ENCODE assay signal across 1 cellular context in the genomic region with DNA sequence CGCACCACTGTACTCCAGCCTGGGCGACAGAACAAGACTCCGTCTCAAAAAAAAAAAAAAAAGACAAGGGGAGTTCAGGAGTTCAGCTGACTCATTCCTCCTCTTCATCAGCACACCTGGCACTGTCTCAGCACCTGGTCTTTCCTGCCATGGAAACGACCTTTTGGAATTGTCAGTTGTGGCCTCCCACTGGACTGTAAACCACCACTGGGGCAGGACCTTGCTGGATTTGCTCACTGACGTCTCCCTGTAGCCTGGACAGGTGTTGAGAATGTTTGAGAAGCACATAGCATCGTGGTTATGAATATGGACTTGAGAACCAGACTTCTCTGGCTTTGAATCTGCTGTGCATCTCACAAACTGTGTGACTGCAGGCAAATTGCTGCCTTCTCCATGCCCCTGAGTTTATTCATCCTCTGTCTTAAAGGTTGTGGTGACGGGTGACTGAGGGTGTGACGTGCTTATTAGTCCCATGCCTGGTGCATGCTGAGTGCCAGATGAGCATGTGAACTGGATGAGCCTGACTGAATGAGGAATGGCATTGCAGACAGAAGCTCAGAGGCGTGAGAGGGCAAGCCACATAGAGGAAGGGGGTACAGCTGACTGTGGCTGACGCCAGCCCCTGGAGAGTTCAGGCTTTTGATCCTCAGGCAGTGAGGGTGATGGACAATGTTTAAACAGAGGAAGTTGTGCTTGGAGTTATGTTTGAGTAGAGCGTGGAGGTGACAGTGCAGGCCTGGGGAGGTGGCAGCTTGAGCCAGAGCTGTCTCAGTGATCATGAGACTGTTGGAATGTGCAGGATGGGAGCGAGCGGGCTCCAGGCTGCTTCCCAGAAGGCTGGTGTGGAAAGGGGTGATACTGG.
TF ChIP-seq lines count a peak whose summit lies in the region.

No MANE protein-coding gene starts in this region.

TF ChIP-seq in GM12878, 131 proteins besides CTCF, POLR2A, EP300 and RAD21:
- peak; percentile 35; the same call in 1 of the 2 replicates for TF ChIP-seq NFIC (IDR thresholded peaks at IDR 0.05; ENCODE audit: low read depth, low read length)
- TF ChIP-seq CREB1 (IDR thresholded peaks at IDR 0.05; ENCODE audit: low read depth): 0 out of 2 replicates have a peak, but pooled peaks have one; percentile 39
- TF ChIP-seq MEF2A (IDR thresholded peaks at IDR 0.05; ENCODE audit: insufficient read depth, low read depth, low read length): no peak
- TF ChIP-seq RUNX3 (IDR thresholded peaks at IDR 0.05; ENCODE audit: low read length): peak; percentile 60
- TF ChIP-seq ETV6 (conservative IDR thresholded peaks at IDR 0.05 in 1 of 2, IDR thresholded peaks at IDR 0.05 in 1 of 2; ENCODE audit: borderline replicate concordance in 1 of 2, low read depth in 1 of 2): 0 out of 4 replicates have a peak, but pooled peaks of 1 of the 2 experiments have one; percentile 4
- TF ChIP-seq CREM (IDR thresholded peaks at IDR 0.05; ENCODE audit: low read depth): peak; percentile 67
- no peak for TF ChIP-seq SRF (IDR thresholded peaks at IDR 0.05; ENCODE audit: low read depth in 2 of 2, low read length in 2 of 2)
- TF ChIP-seq, protein P1, sequence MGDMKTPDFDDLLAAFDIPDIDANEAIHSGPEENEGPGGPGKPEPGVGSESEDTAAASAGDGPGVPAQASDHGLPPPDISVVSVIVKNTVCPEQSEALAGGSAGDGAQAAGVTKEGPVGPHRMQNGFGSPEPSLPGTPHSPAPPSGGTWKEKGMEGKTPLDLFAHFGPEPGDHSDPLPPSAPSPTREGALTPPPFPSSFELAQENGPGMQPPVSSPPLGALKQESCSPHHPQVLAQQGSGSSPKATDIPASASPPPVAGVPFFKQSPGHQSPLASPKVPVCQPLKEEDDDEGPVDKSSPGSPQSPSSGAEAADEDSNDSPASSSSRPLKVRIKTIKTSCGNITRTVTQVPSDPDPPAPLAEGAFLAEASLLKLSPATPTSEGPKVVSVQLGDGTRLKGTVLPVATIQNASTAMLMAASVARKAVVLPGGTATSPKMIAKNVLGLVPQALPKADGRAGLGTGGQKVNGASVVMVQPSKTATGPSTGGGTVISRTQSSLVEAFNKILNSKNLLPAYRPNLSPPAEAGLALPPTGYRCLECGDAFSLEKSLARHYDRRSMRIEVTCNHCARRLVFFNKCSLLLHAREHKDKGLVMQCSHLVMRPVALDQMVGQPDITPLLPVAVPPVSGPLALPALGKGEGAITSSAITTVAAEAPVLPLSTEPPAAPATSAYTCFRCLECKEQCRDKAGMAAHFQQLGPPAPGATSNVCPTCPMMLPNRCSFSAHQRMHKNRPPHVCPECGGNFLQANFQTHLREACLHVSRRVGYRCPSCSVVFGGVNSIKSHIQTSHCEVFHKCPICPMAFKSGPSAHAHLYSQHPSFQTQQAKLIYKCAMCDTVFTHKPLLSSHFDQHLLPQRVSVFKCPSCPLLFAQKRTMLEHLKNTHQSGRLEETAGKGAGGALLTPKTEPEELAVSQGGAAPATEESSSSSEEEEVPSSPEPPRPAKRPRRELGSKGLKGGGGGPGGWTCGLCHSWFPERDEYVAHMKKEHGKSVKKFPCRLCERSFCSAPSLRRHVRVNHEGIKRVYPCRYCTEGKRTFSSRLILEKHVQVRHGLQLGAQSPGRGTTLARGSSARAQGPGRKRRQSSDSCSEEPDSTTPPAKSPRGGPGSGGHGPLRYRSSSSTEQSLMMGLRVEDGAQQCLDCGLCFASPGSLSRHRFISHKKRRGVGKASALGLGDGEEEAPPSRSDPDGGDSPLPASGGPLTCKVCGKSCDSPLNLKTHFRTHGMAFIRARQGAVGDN (IDR thresholded peaks at IDR 0.05): peak; percentile 86; the same call in 1 of the 2 replicates
- no peak for TF ChIP-seq MYB (IDR thresholded peaks at IDR 0.05; ENCODE audit: borderline replicate concordance, low read depth, low read length)
- TF ChIP-seq BHLHE40 (IDR thresholded peaks at IDR 0.05; ENCODE audit: borderline replicate concordance in 1 of 2, low read depth in 2 of 2, low read length in 1 of 2): 0 out of 4 replicates have a peak, but pooled peaks of 1 of the 2 experiments have one; percentile 28
- peak; percentile 34 for TF ChIP-seq CBFB (IDR thresholded peaks at IDR 0.05; ENCODE audit: low read depth)
- no peak for TF ChIP-seq RCOR1 (conservative IDR thresholded peaks at IDR 0.05; ENCODE audit: low read depth, low read length)
- TF ChIP-seq TCF12 (IDR thresholded peaks at IDR 0.05; ENCODE audit: low read depth, low read length): peak; percentile 91
- TF ChIP-seq EED (IDR thresholded peaks at IDR 0.05; ENCODE audit: low read depth): peak; percentile 95
- TF ChIP-seq SPI1 (IDR thresholded peaks at IDR 0.05; ENCODE audit: borderline replicate concordance, insufficient read depth, low read depth, low read length): peak; percentile 44; the same call in 1 of the 2 replicates
- peak; percentile 87 for TF ChIP-seq TCF3 (IDR thresholded peaks at IDR 0.05; ENCODE audit: borderline replicate concordance, insufficient read depth, low read depth, low read length)
- 0 out of 2 replicates have a peak, but pooled peaks have one; percentile 51 for TF ChIP-seq SMARCA5 (IDR thresholded peaks at IDR 0.05)
- TF ChIP-seq JUNB (IDR thresholded peaks at IDR 0.05): peak; percentile 56
- TF ChIP-seq IKZF1 (conservative IDR thresholded peaks at IDR 0.05): 0 out of 2 replicates have a peak, but pooled peaks have one; percentile 18
- no peak for TF ChIP-seq SP1 (IDR thresholded peaks at IDR 0.05; ENCODE audit: low read depth, low read length)
